13 cellular contexts compared by ENCODE assay signal in the genomic region with DNA sequence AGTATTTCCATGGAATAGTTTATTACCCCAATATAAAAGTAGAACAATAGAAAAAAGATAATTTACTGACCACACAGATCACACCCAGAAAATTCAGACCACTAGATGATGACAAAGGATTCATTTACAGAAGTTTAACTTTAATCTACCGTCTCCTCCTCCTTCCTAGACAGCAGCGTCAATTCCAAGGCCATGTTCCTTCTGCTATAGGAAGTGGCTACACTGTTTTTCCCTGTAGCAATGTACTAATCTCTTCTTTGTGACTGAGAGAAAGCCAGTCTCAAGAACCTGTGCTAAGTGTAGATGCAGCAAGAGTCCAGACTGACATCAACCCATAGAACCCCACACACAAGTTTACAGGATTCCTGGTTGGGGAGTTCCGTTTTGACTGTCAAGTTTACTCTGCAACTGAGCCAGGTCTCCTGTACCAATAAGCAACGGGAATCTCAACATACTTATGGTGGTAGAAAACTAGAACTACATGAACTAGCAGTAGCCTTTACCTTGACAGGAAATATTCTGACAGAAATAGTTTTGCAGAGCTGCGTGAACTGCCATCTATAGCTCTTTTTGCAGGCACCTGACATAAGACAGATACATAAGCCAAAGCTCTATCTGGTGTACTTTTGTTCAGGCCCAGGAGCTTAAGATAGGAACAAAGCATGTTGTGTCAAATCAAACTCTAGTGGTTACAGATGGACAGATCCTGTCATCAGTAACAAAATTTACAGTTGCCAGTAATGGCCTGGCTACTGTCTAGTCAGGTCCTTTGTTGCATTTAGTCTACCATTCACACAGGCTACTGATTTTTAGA. TPM values are rescaled to one million over a fixed set of nuclear protein-coding genes. Genes with fewer than 3 reads are reported as not detected.
DNase-seq lines count a peak whose midpoint lies in the region; ATAC-seq and TF ChIP-seq lines count a peak whose summit lies in the region.
"Had no signal": no experiment of that assay in that cellular context is flagged by ENCODE, and none has a peak within 500 bp of the region (broad histone marks: within the 10 kb centered on the region; RNA-seq: fewer than 3 reads in every experiment).

No MANE protein-coding gene starts in this region.

- peak overlapping the region; percentile 61 for H3K27ac Mint-ChIP-seq in stimulated activated naive CD8-positive, alpha-beta T cell treated with anti-CD3 and anti-CD28 coated beads, Interleukin-15, Interleukin-2, amounts not matched to agents 100 ng/mL and 50 ng/mL, for 24 hours
- H3K27ac Mint-ChIP-seq in type B pancreatic cell = peak overlapping the region; percentile 59

- no peaks in the 10 kb centered on the region for H3K27me3 ChIP-seq in heart left ventricle
- H3K27me3 ChIP-seq: esophagus squamous epithelium, ovary had no signal

- intact Hi-C loops in heart left ventricle (cut with DNase I) = loop anchor here in 2 of 10 donors (5.0 kb wide), 2 partner anchors 34 to 44 kb away; a partner anchor contains a TSS

- ATAC-seq in stimulated activated naive CD8-positive, alpha-beta T cell treated with anti-CD3 and anti-CD28 coated beads, Interleukin-15, Interleukin-2, amounts not matched to agents 100 U/mL and 50 U/mL, for 24 hours = no peak
- ATAC-seq in heart left ventricle (peak; percentile 76 to 93 (median 80)), GM21447 (IDR thresholded peaks at IDR 0.05; ENCODE audit: unreplicated experiment) (no peak)

- peak overlapping the region; percentile 19 for H3K4me3 Mint-ChIP-seq in stimulated activated naive CD8-positive, alpha-beta T cell treated with anti-CD3 and anti-CD28 coated beads, Interleukin-15, Interleukin-2, amounts not matched to agents 100 ng/mL and 50 ng/mL, for 24 hours
- no peak overlapping the region for H3K4me3 Mint-ChIP-seq in type B pancreatic cell
- H3K4me3 Mint-ChIP-seq: activated CD4-positive, alpha-beta memory T cell treated with anti-CD3 and anti-CD28 coated beads for 36 hours had no signal

- H3K4me3 ChIP-seq in heart left ventricle = no peak overlapping the region
- H3K4me3 ChIP-seq: esophagus squamous epithelium, ovary had no signal

- H3K36me3 ChIP-seq in heart left ventricle = peaks cover 0 to 5% (median 0%) of the 10 kb centered on the region in 9 donors
- H3K36me3 ChIP-seq: esophagus squamous epithelium, ovary had no signal

- H3K36me3 Mint-ChIP-seq in stimulated activated naive CD8-positive, alpha-beta T cell treated with anti-CD3 and anti-CD28 coated beads, Interleukin-15, Interleukin-2, amounts not matched to agents 100 ng/mL and 50 ng/mL, for 24 hours (ENCODE audit: low read depth) = peaks cover 13% of the 10 kb centered on the region
- peaks cover 9% of the 10 kb centered on the region for H3K36me3 Mint-ChIP-seq in type B pancreatic cell

- no peak for DNase-seq in stimulated activated naive CD8-positive, alpha-beta T cell treated with anti-CD3 and anti-CD28 coated beads, Interleukin-15, Interleukin-2, amounts not matched to agents 100 U/mL and 50 U/mL, for 24 hours
- peak; percentile 35 for DNase-seq in NCI-H69 (lab: John Stamatoyannopoulos, UW)
- no peak for DNase-seq in heart left ventricle
- no peak for DNase-seq in type B pancreatic cell (ENCODE audit: extremely low spot score, unreplicated experiment)
- no peak for DNase-seq in NCI-H82 (lab: John Stamatoyannopoulos, UW)
- no peak for DNase-seq in C1 segment of cervical spinal cord (lab: John Stamatoyannopoulos, UW)
- DNase-seq: activated CD4-positive, alpha-beta memory T cell treated with anti-CD3 and anti-CD28 coated beads for 36 hours; esophagus squamous epithelium; NCI-H1092 treated with DMSO at 0.1 percent for 48 hours; ovary; RPMI8226 had no signal

- H3K27me3 Mint-ChIP-seq in stimulated activated naive CD8-positive, alpha-beta T cell treated with anti-CD3 and anti-CD28 coated beads, Interleukin-15, Interleukin-2, amounts not matched to agents 100 ng/mL and 50 ng/mL, for 24 hours = no peaks in the 10 kb centered on the region
- no peaks in the 10 kb centered on the region for H3K27me3 Mint-ChIP-seq in type B pancreatic cell
- H3K27me3 Mint-ChIP-seq: activated CD4-positive, alpha-beta memory T cell treated with anti-CD3 and anti-CD28 coated beads for 36 hours had no signal

- TF ChIP-seq POLR2A in heart left ventricle (IDR thresholded peaks at IDR 0.05) = no peak

- peaks cover 56% of the 10 kb centered on the region for H3K4me1 Mint-ChIP-seq in stimulated activated naive CD8-positive, alpha-beta T cell treated with anti-CD3 and anti-CD28 coated beads, Interleukin-15, Interleukin-2, amounts not matched to agents 100 ng/mL and 50 ng/mL, for 24 hours (ENCODE audit: low read depth)
- H3K4me1 Mint-ChIP-seq in type B pancreatic cell (ENCODE audit: unreplicated experiment) = peaks cover 38% of the 10 kb centered on the region

- TF ChIP-seq CTCF in heart left ventricle (IDR thresholded peaks at IDR 0.05) (no peak), type B pancreatic cell (conservative IDR thresholded peaks at IDR 0.05) (no peak)

- no peaks in the 10 kb centered on the region for H3K9me3 Mint-ChIP-seq in stimulated activated naive CD8-positive, alpha-beta T cell treated with anti-CD3 and anti-CD28 coated beads, Interleukin-15, Interleukin-2, amounts not matched to agents 100 ng/mL and 50 ng/mL, for 24 hours
- H3K9me3 Mint-ChIP-seq in type B pancreatic cell = peaks cover 5% of the 10 kb centered on the region
- H3K9me3 Mint-ChIP-seq: activated CD4-positive, alpha-beta memory T cell treated with anti-CD3 and anti-CD28 coated beads for 36 hours had no signal

- H3K9me3 ChIP-seq in heart left ventricle = no peaks in the 10 kb centered on the region
- H3K9me3 ChIP-seq: esophagus squamous epithelium, ovary had no signal

- peak overlapping the region in 3 of 12 donors; percentile 29 to 37 (median 32) for H3K27ac ChIP-seq in heart left ventricle
- H3K27ac ChIP-seq: esophagus squamous epithelium, ovary had no signal

- WGBS in heart left ventricle, 4 donors = 50 to 62% (median 57%) methylated on average over 5 of the region's 5 CpGs

- H3K4me1 ChIP-seq in heart left ventricle = peaks cover 0 to 60% (median 30%) of the 10 kb centered on the region in 12 donors

RNA-seq across cellular contexts. Expression of a gene that starts 42.9 kb away (rescaled TPM):
- total RNA-seq in heart left ventricle = 10 to 100 TPM; 14.0 to 52.6 (median 28.4) TPM
- polyA plus RNA-seq in heart left ventricle = 10 to 100 TPM; 16.0 to 26.9 TPM
- 42.3 and 49.8 TPM in 2 replicates for total RNA-seq in type B pancreatic cell (ENCODE audit: low replicate concordance)

Comparison
In these comparisons a context has a peak if more than half of its experiments do, and no peak if none do; other contexts are left out.
1. ATAC-seq: peak in heart left ventricle (4 of 4); none in stimulated activated naive CD8-positive, alpha-beta T cell treated with anti-CD3 and anti-CD28 coated beads, Interleukin-15, Interleukin-2, amounts not matched to agents 100 U/mL and 50 U/mL, for 24 hours (single experiment) and GM21447 (single experiment).